ENCODE assay signal across 11 cellular contexts in genomic region chr7:23491502-23491901, GRCh38. TPM values are rescaled to one million over a fixed set of nuclear protein-coding genes. Genes with fewer than 3 reads are reported as not detected.
DNase-seq lines count a peak whose midpoint lies in the region; ATAC-seq, FAIRE-seq and TF ChIP-seq lines count a peak whose summit lies in the region.
"Had no signal": no experiment of that assay in that cellular context is flagged by ENCODE, and none has a peak within 500 bp of the region (broad histone marks: within the 10 kb centered on the region; RNA-seq: fewer than 3 reads in every experiment).

No MANE protein-coding gene starts in this region.

- H3K9me1 ChIP-seq in endothelial cell of umbilical vein (replicated peaks; ENCODE audit: control insufficient read depth, extremely low read depth, insufficient read depth, low read length), result no peaks in the 10 kb centered on the region

- peak overlapping the region; percentile 56 to 74 for H3K4me3 ChIP-seq in SK-N-SH (ENCODE audit: low read depth in 2 of 2, low read length in 1 of 2)
- H3K4me3 ChIP-seq in endothelial cell of umbilical vein (replicated peaks in 1 of 3; ENCODE audit: insufficient read depth in 1 of 3, low read depth in 1 of 3, low read length in 3 of 3), result no peak overlapping the region
- H3K4me3 ChIP-seq in neuronal stem cell (ENCODE audit: low read length in 2 of 2), result no peak overlapping the region

- peak overlapping the region; percentile 88 for H3K4me3 Mint-ChIP-seq in stimulated activated naive CD8-positive, alpha-beta T cell treated with anti-CD3 and anti-CD28 coated beads, Interleukin-15, Interleukin-2, amounts not matched to agents 100 ng/mL and 50 ng/mL, for 24 hours
- no peak overlapping the region for H3K4me3 Mint-ChIP-seq in progenitor cell of endocrine pancreas (ENCODE audit: low read depth)

- H3K9me3 Mint-ChIP-seq in stimulated activated naive CD8-positive, alpha-beta T cell treated with anti-CD3 and anti-CD28 coated beads, Interleukin-15, Interleukin-2, amounts not matched to agents 100 ng/mL and 50 ng/mL, for 24 hours, result no peaks in the 10 kb centered on the region
- no peaks in the 10 kb centered on the region for H3K9me3 Mint-ChIP-seq in progenitor cell of endocrine pancreas (ENCODE audit: low read depth)

- no peak for DNase-seq in stimulated activated naive CD8-positive, alpha-beta T cell treated with anti-CD3 and anti-CD28 coated beads, Interleukin-15, Interleukin-2, amounts not matched to agents 100 U/mL and 50 U/mL, for 24 hours
- no peak for DNase-seq in SK-N-SH
- peak; percentile 26 for DNase-seq in endothelial cell of umbilical vein (ENCODE audit: low read depth, low spot score)
- DNase-seq in progenitor cell of endocrine pancreas (ENCODE audit: low spot score, unreplicated experiment), result no peak
- DNase-seq in SK-N-DZ (ENCODE audit: low spot score), result no peak
- no peak for DNase-seq in NCI-H2029 (lab: John Stamatoyannopoulos, UW)
- no peak for DNase-seq in neuronal stem cell (ENCODE audit: low spot score)
- DNase-seq: NCI-H510A had no signal

- H3K27me3 ChIP-seq in SK-N-SH (ENCODE audit: insufficient read depth), result no peaks in the 10 kb centered on the region
- no peaks in the 10 kb centered on the region for H3K27me3 ChIP-seq in endothelial cell of umbilical vein (ENCODE audit: control insufficient read depth in 2 of 2, insufficient read depth in 2 of 2, low read length in 2 of 2)
- no peaks in the 10 kb centered on the region for H3K27me3 ChIP-seq in neuronal stem cell (ENCODE audit: control insufficient read depth in 3 of 3, insufficient read depth in 3 of 3, low read depth in 1 of 3, low read length in 3 of 3)
- H3K27me3 ChIP-seq: ovary, tibial nerve had no signal

- no peak overlapping the region for H2AFZ ChIP-seq in SK-N-SH (ENCODE audit: low read depth)
- H2AFZ ChIP-seq in endothelial cell of umbilical vein (ENCODE audit: low read depth, low read length), result no peak overlapping the region
- H2AFZ ChIP-seq in neuronal stem cell (ENCODE audit: low read length), result no peak overlapping the region

- peaks cover 0 to 3% of the 10 kb centered on the region in 2 experiments for H3K36me3 ChIP-seq in SK-N-SH (replicated peaks in 1 of 2; ENCODE audit: control insufficient read depth in 1 of 2, insufficient read depth in 2 of 2, low read length in 1 of 2)
- no peaks in the 10 kb centered on the region for H3K36me3 ChIP-seq in endothelial cell of umbilical vein (ENCODE audit: control insufficient read depth in 2 of 2, extremely low read depth in 1 of 2, insufficient read depth in 2 of 2, low read length in 2 of 2)
- H3K36me3 ChIP-seq in neuronal stem cell (replicated peaks in 1 of 2; ENCODE audit: control insufficient read depth in 2 of 2, insufficient read depth in 2 of 2, low read length in 2 of 2), result peaks cover 0 to 22% of the 10 kb centered on the region in 2 donors
- H3K36me3 ChIP-seq: ovary had no signal

- CTCF ChIA-PET in SK-N-SH (lab: Yijun Ruan, JAX) (interaction anchor here (1.2 to 2.0 kb wide), 2 partner anchors 12 to 215 kb away, joined by 4 to 8 read pairs; no protein-coding TSS in a partner anchor), endothelial cell of umbilical vein (lab: Charles Lee) (interaction anchor here (1.0 to 3.1 kb wide), 5 partner anchors 40 to 218 kb away, joined by 3 to 10 read pairs (median 4); no protein-coding TSS in a partner anchor)

- TF ChIP-seq CTCF in SK-N-SH (IDR thresholded peaks at IDR 0.05) (no peak), endothelial cell of umbilical vein (IDR thresholded peaks at IDR 0.05; ENCODE audit: extremely low read depth in 1 of 2, insufficient read depth in 1 of 2, low read depth in 1 of 2, low read length in 2 of 2) (no peak), progenitor cell of endocrine pancreas (IDR thresholded peaks at IDR 0.05; ENCODE audit: unreplicated experiment) (no peak)

- FAIRE-seq in endothelial cell of umbilical vein (lab: Jason Lieb, UNC), result no peak

- TF ChIP-seq POLR2A in endothelial cell of umbilical vein (IDR thresholded peaks at IDR 0.05; ENCODE audit: low read depth, low read length), result no peak

- peak overlapping the region; percentile 80 to 86; a peak in 3 of 4 replicates for H3K27ac ChIP-seq in SK-N-SH (ENCODE audit: low read depth in 2 of 2, low read length in 1 of 2)
- no peak overlapping the region for H3K27ac ChIP-seq in endothelial cell of umbilical vein (ENCODE audit: insufficient read depth, low read depth, low read length)
- H3K27ac ChIP-seq in neuronal stem cell (replicated peaks; ENCODE audit: low read length), result no peak overlapping the region
- H3K27ac ChIP-seq: ovary had no signal

- BruUV-seq in endothelial cell of umbilical vein (replicated peaks; lab: Mats Ljungman, UMichigan), result no TSS peak

- no peak overlapping the region for H4K91ac ChIP-seq in neuronal stem cell (ENCODE audit: low read depth, low read length, poor library complexity)

- intact Hi-C loops in endothelial cell of umbilical vein (cut with micrococcal nuclease), result loop anchor here (2.0 kb wide), 1 partner anchor 17 kb away; no protein-coding TSS in a partner anchor

- dilution Hi-C loops in endothelial cell of umbilical vein (cut with MboI; ENCODE audit: extremely low pct_ligation_motif_present, low sequenced_read_pairs), result no loop called here

- H3K9ac ChIP-seq in SK-N-SH (peak overlapping the region; percentile 79), endothelial cell of umbilical vein (replicated peaks; ENCODE audit: extremely low read depth, insufficient read depth, low read length) (no peak overlapping the region), neuronal stem cell (ENCODE audit: low read depth, low read length, poor library complexity) (no peak overlapping the region)

- peaks cover 34% of the 10 kb centered on the region for H3F3A ChIP-seq in SK-N-SH (replicated peaks; ENCODE audit: insufficient read depth)

- ATAC-seq in stimulated activated naive CD8-positive, alpha-beta T cell treated with anti-CD3 and anti-CD28 coated beads, Interleukin-15, Interleukin-2, amounts not matched to agents 100 U/mL and 50 U/mL, for 24 hours, result no peak

- H2BK120ac ChIP-seq in neuronal stem cell (ENCODE audit: low read depth, low read length), result no peak overlapping the region

- H3K4ac ChIP-seq in neuronal stem cell (ENCODE audit: low read length), result no peak overlapping the region

- no peaks in the 10 kb centered on the region for H3K27me3 Mint-ChIP-seq in stimulated activated naive CD8-positive, alpha-beta T cell treated with anti-CD3 and anti-CD28 coated beads, Interleukin-15, Interleukin-2, amounts not matched to agents 100 ng/mL and 50 ng/mL, for 24 hours
- no peaks in the 10 kb centered on the region for H3K27me3 Mint-ChIP-seq in progenitor cell of endocrine pancreas

- H3K9me3 ChIP-seq in SK-N-SH, result no peaks in the 10 kb centered on the region
- no peaks in the 10 kb centered on the region for H3K9me3 ChIP-seq in endothelial cell of umbilical vein (replicated peaks; ENCODE audit: control insufficient read depth, insufficient read depth, low read length)
- H3K9me3 ChIP-seq in neuronal stem cell (replicated peaks in 1 of 2; ENCODE audit: control insufficient read depth in 2 of 2, insufficient read depth in 1 of 2, low read depth in 1 of 2, low read length in 2 of 2), result no peaks in the 10 kb centered on the region
- H3K9me3 ChIP-seq: ovary, tibial nerve had no signal

- peaks cover 4% of the 10 kb centered on the region for H3K4me1 Mint-ChIP-seq in stimulated activated naive CD8-positive, alpha-beta T cell treated with anti-CD3 and anti-CD28 coated beads, Interleukin-15, Interleukin-2, amounts not matched to agents 100 ng/mL and 50 ng/mL, for 24 hours (ENCODE audit: low read depth)
- peaks cover 2% of the 10 kb centered on the region for H3K4me1 Mint-ChIP-seq in progenitor cell of endocrine pancreas (ENCODE audit: low read depth)

- H3K18ac ChIP-seq in neuronal stem cell (ENCODE audit: low read length), result no peak overlapping the region

- 46% methylated on average over 3 of the region's 3 CpGs for WGBS in SK-N-SH (ENCODE audit: low lambda C conversion rate)
- no CpG with 5 or more reads among the region's 3 CpGs for WGBS in neuronal stem cell (ENCODE audit: extremely low coverage in 2 of 2, insufficient read length in 2 of 2, insufficient replicate concordance in 1 of 2), 2 donors

- no peak overlapping the region for H2BK12ac ChIP-seq in neuronal stem cell (ENCODE audit: low read length)

- POLR2A ChIA-PET in SK-N-SH (lab: Yijun Ruan, JAX) (interaction anchor here (0.8 to 2.2 kb wide), 2 partner anchors 14 to 214 kb away, joined by 3 to 8 read pairs; no protein-coding TSS in a partner anchor), endothelial cell of umbilical vein (lab: Charles Lee) (no interaction called here)

- TF ChIP-seq RAD21 in SK-N-SH (IDR thresholded peaks at IDR 0.05; ENCODE audit: low read length), result no peak

- H3K4me1 ChIP-seq in SK-N-SH (ENCODE audit: control insufficient read depth in 1 of 2, insufficient read depth in 2 of 2, low read depth in 1 of 2, low read length in 1 of 2) (peaks cover 4 to 7% of the 10 kb centered on the region in 2 experiments; a peak in 3 of 4 replicates), endothelial cell of umbilical vein (ENCODE audit: control insufficient read depth, extremely low read depth, insufficient read depth, low read length) (peaks cover 2% of the 10 kb centered on the region), neuronal stem cell (ENCODE audit: control insufficient read depth in 2 of 2, insufficient read depth in 1 of 2, low read depth in 1 of 2, low read length in 2 of 2) (no peaks in the 10 kb centered on the region)
- H3K4me1 ChIP-seq: tibial nerve had no signal

- H2AK5ac ChIP-seq in neuronal stem cell (ENCODE audit: low read depth, low read length), result no peak overlapping the region

- H3K27ac Mint-ChIP-seq in stimulated activated naive CD8-positive, alpha-beta T cell treated with anti-CD3 and anti-CD28 coated beads, Interleukin-15, Interleukin-2, amounts not matched to agents 100 ng/mL and 50 ng/mL, for 24 hours, result peak overlapping the region; percentile 87
- no peak overlapping the region for H3K27ac Mint-ChIP-seq in progenitor cell of endocrine pancreas

- H4K20me1 ChIP-seq in SK-N-SH (ENCODE audit: insufficient read depth), result no peaks in the 10 kb centered on the region
- H4K20me1 ChIP-seq in endothelial cell of umbilical vein (replicated peaks; ENCODE audit: control insufficient read depth, extremely low read depth, insufficient read depth, low read length), result no peaks in the 10 kb centered on the region

- peak overlapping the region; percentile 90 for H3K4me2 ChIP-seq in SK-N-SH
- H3K4me2 ChIP-seq in endothelial cell of umbilical vein (ENCODE audit: insufficient read depth, low read length), result peak overlapping the region; percentile 43
- H3K4me2 ChIP-seq in neuronal stem cell (ENCODE audit: insufficient read depth, low read length, poor library complexity, severe bottlenecking), result no peak overlapping the region

- no peak overlapping the region for H3K14ac ChIP-seq in neuronal stem cell (ENCODE audit: low read length)

- H3K79me2 ChIP-seq in SK-N-SH (ENCODE audit: insufficient read depth) (peaks cover 18% of the 10 kb centered on the region; the same call in 1 of the 2 replicates), endothelial cell of umbilical vein (ENCODE audit: control insufficient read depth, insufficient read depth, low read length) (no peaks in the 10 kb centered on the region)

- H3K36me3 Mint-ChIP-seq in stimulated activated naive CD8-positive, alpha-beta T cell treated with anti-CD3 and anti-CD28 coated beads, Interleukin-15, Interleukin-2, amounts not matched to agents 100 ng/mL and 50 ng/mL, for 24 hours (ENCODE audit: low read depth), result no peaks in the 10 kb centered on the region
- peaks cover 2% of the 10 kb centered on the region for H3K36me3 Mint-ChIP-seq in progenitor cell of endocrine pancreas (ENCODE audit: insufficient read depth)

- no peak for TF ChIP-seq EP300 in SK-N-SH (IDR thresholded peaks at IDR 0.05; ENCODE audit: borderline replicate concordance in 1 of 2, low read depth in 1 of 2, low read length in 1 of 2)

- no peak overlapping the region for H4K8ac ChIP-seq in neuronal stem cell (ENCODE audit: low read depth, low read length)

- H2BK5ac ChIP-seq in neuronal stem cell (ENCODE audit: low read length), result no peak overlapping the region

- H2BK15ac ChIP-seq in neuronal stem cell (ENCODE audit: low read length), result no peak overlapping the region

- no peak overlapping the region for H3K23ac ChIP-seq in neuronal stem cell (ENCODE audit: low read depth, low read length, poor library complexity)

- no peaks in the 10 kb centered on the region for H3K79me1 ChIP-seq in neuronal stem cell (ENCODE audit: low read depth, low read length)

- no peaks in the 10 kb centered on the region for H3K9me2 ChIP-seq in SK-N-SH

RNA-seq across cellular contexts. Expression of gene IGF2BP3, which starts 21.2 kb away (rescaled TPM):
- polyA plus RNA-seq in SK-N-SH (2012; rRNA removed) (34.4 and 46.5 TPM in 2 replicates), endothelial cell of umbilical vein (30.7 and 41.2 TPM in 2 replicates)
- polyA plus RNA-seq in SK-N-SH (2012; cell fraction: cytosol; rRNA removed), result 36.8 and 46.3 TPM in 2 replicates
- polyA plus RNA-seq in SK-N-SH (2012; cell fraction: nucleus; rRNA removed), result 99.6 and 114 TPM in 2 replicates
- total RNA-seq in endothelial cell of umbilical vein (111 and 117 TPM in 2 replicates), progenitor cell of endocrine pancreas (96.9 and 107 TPM in 2 replicates)
- polyA plus RNA-seq in endothelial cell of umbilical vein (2011; cell fraction: cytosol; rRNA removed), result 59.9 and 81.1 TPM in 2 replicates
- 125 and 193 TPM in 2 replicates for polyA plus RNA-seq in endothelial cell of umbilical vein (2011; cell fraction: nucleus; rRNA removed)
- polyA plus RNA-seq in endothelial cell of umbilical vein (2012), result 73.1 and 143 TPM in 2 replicates
- 76.6 and 80.5 TPM in 2 replicates for polyA minus RNA-seq in endothelial cell of umbilical vein
- 45.8 TPM for polyA minus RNA-seq in endothelial cell of umbilical vein (2011; cell fraction: cytosol; rRNA and poly(A)+ RNA removed)
- polyA minus RNA-seq in endothelial cell of umbilical vein (2011; cell fraction: nucleus; rRNA and poly(A)+ RNA removed), result 130 and 167 TPM in 2 replicates
- 43.5 and 58.0 TPM in 2 replicates for polyA plus RNA-seq in SK-N-DZ (2014; cell fraction: cytosol; rRNA removed)
- polyA plus RNA-seq in SK-N-DZ (2014; cell fraction: nucleus; rRNA removed), result 66.2 and 102 TPM in 2 replicates
- 150 TPM for polyA plus RNA-seq in neuronal stem cell (2013, experiment 1 of 2)
- 156 TPM for polyA plus RNA-seq in neuronal stem cell (2013, experiment 2 of 2)

RNA-seq across cellular contexts. Expression of gene TRA2A, which starts 40.3 kb away (rescaled TPM):
- polyA plus RNA-seq in SK-N-SH (2012; rRNA removed) (62.1 and 84.6 TPM in 2 replicates), endothelial cell of umbilical vein (55.1 and 85.7 TPM in 2 replicates)
- 56.4 and 65.5 TPM in 2 replicates for polyA plus RNA-seq in SK-N-SH (2012; cell fraction: cytosol; rRNA removed)
- 74.5 and 151 TPM in 2 replicates for polyA plus RNA-seq in SK-N-SH (2012; cell fraction: nucleus; rRNA removed)
- total RNA-seq in endothelial cell of umbilical vein (105 and 112 TPM in 2 replicates), progenitor cell of endocrine pancreas (203 and 216 TPM in 2 replicates)
- 60.1 and 64.1 TPM in 2 replicates for polyA plus RNA-seq in endothelial cell of umbilical vein (2011; cell fraction: cytosol; rRNA removed)
- 125 and 143 TPM in 2 replicates for polyA plus RNA-seq in endothelial cell of umbilical vein (2011; cell fraction: nucleus; rRNA removed)
- 60.5 and 71.5 TPM in 2 replicates for polyA plus RNA-seq in endothelial cell of umbilical vein (2012)
- polyA minus RNA-seq in endothelial cell of umbilical vein, result 76.4 and 89.5 TPM in 2 replicates
- polyA minus RNA-seq in endothelial cell of umbilical vein (2011; cell fraction: cytosol; rRNA and poly(A)+ RNA removed), result 40.5 TPM
- polyA minus RNA-seq in endothelial cell of umbilical vein (2011; cell fraction: nucleus; rRNA and poly(A)+ RNA removed), result 103 and 113 TPM in 2 replicates
- 26.6 and 27.8 TPM in 2 replicates for polyA plus RNA-seq in SK-N-DZ (2014; cell fraction: cytosol; rRNA removed)
- 60.7 and 204 TPM in 2 replicates for polyA plus RNA-seq in SK-N-DZ (2014; cell fraction: nucleus; rRNA removed)
- polyA plus RNA-seq in neuronal stem cell (2013, experiment 1 of 2), result 93.0 TPM
- 96.4 TPM for polyA plus RNA-seq in neuronal stem cell (2013, experiment 2 of 2)

Comparison
In these comparisons a context has a peak if more than half of its experiments do, and no peak if none do; other contexts are left out.
1. H3K27ac ChIP-seq: peak in SK-N-SH (2 of 2); none in endothelial cell of umbilical vein (single experiment) and neuronal stem cell (single experiment).
2. H3K4me3 ChIP-seq: peak in SK-N-SH (2 of 2); none in endothelial cell of umbilical vein (0 of 3) and neuronal stem cell (0 of 2).